Comparison of ENCODE assay signal across 8 cellular contexts in the genomic region with DNA sequence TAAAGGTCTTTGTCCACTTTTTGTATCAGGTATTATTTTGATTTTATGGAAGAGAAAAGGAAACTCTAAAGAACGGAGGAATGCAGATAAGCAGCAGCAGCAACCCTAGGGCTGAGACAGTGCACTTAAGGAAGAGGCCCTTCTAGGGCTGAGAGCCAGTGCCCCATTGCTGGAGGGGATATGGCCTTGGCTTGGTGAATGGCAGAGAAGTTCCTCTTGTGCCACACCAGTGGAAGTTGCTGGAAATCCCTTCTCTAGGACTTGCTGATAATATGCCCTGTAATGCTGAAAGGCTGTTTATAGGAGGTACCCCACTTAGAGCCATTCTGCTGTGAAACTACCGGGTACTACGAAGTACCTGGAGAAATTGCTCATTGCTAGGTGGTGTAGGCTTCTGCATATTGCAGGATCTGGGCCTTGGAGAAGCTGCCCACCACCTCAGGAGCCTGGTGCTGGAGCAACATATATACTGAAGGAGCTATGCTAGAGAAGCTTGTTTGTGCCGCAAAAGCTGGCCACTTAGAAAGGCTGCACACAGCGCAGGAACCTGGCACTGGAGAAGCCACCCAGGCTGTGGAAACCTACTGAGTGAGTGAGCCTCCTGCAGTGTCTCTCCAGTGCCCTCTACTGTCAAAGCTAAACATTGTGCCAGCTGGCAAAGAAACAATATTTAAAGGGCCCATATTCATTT. TPM values are rescaled to one million over a fixed set of nuclear protein-coding genes. Genes with fewer than 3 reads are reported as not detected.
A peak's percentile ranks its signal among the peaks of the same experiment; 100 is the strongest.
DNase-seq lines count a peak whose midpoint lies in the region; ATAC-seq and TF ChIP-seq lines count a peak whose summit lies in the region.

No MANE protein-coding gene starts in this region.

- H3K9me2 ChIP-seq in PC-9 (ENCODE audit: insufficient read depth): no peaks in the 10 kb centered on the region

- no peaks in the 10 kb centered on the region for H4K20me1 ChIP-seq in PC-9 (ENCODE audit: insufficient read depth)

- H3K36me3 ChIP-seq in PC-9 (ENCODE audit: low read depth) (no peaks in the 10 kb centered on the region), upper lobe of left lung (no peaks in the 10 kb centered on the region)

- TF ChIP-seq POLR2A in upper lobe of left lung (IDR thresholded peaks at IDR 0.05): no peak

- H3K4me3 ChIP-seq in PC-9 (no peak overlapping the region), fibroblast of mammary gland (ENCODE audit: control insufficient read depth, low read depth, low read length) (no peak overlapping the region), upper lobe of left lung (no peak overlapping the region)

- no TSS peak for BruUV-seq in PC-9 (replicated peaks; lab: Mats Ljungman, UMichigan)

- H3K27ac ChIP-seq in PC-9: no peak overlapping the region
- no peak overlapping the region for H3K27ac ChIP-seq in upper lobe of left lung

- intact Hi-C loops in PC-9 (cut with micrococcal nuclease; ENCODE audit: unreplicated experiment): loop anchor here (1.0 kb wide), 3 partner anchors 10 to 381 kb away; no protein-coding TSS in a partner anchor

- peak; percentile 89 for TF ChIP-seq CTCF in PC-9 (conservative IDR thresholded peaks at IDR 0.05)
- peak; percentile 92 for TF ChIP-seq CTCF in fibroblast of mammary gland (conservative IDR thresholded peaks at IDR 0.05; ENCODE audit: control insufficient read depth, insufficient read depth, low read depth, low read length)
- peak; percentile 46 to 78 (median 73) for TF ChIP-seq CTCF in upper lobe of left lung (IDR thresholded peaks at IDR 0.05)

- ATAC-seq in GM21528 (IDR thresholded peaks at IDR 0.05; ENCODE audit: low FRiP score, unreplicated experiment) (peak; percentile 75), upper lobe of left lung (ENCODE audit: low FRiP score in 2 of 2) (peak; percentile 94 to 97)
- peak; percentile 99 for ATAC-seq in activated T-cell treated with anti-CD3 and anti-CD28 coated beads, Interleukin-2, amount 50 U/mL, for 4 hours

- DNase-seq in DMS79 treated with DMSO at 0.1 percent for 48 hours (lab: John Stamatoyannopoulos, UW) (peak; percentile 39), KBM-7 (peak; percentile 84), PC-9 (peak; percentile 51 to 66), fibroblast of mammary gland (ENCODE audit: low read depth) (peak; percentile 75), occipital lobe (lab: John Stamatoyannopoulos, UW) (peak; percentile 64), upper lobe of left lung (peak in 1 of 2 donors; percentile 87)
- DNase-seq in activated T-cell treated with anti-CD3 and anti-CD28 coated beads, Interleukin-2, amount 50 U/mL, for 4 hours: peak; percentile 49

- no peaks in the 10 kb centered on the region for H3K9me3 ChIP-seq in PC-9 (ENCODE audit: insufficient read depth, low read depth)
- H3K9me3 ChIP-seq in upper lobe of left lung: no peaks in the 10 kb centered on the region

- in situ Hi-C loops in KBM-7 (cut with MboI; ENCODE audit: low pct_unique_long_range_greater_than_20kb, low sequenced_read_pairs): no loop called here

- H3K36me3 Mint-ChIP-seq in activated T-cell treated with anti-CD3 and anti-CD28 coated beads, Interleukin-2, amount 50 U/mL, for 4 hours (ENCODE audit: insufficient read depth): no peaks in the 10 kb centered on the region

- no peaks in the 10 kb centered on the region for H3K9me3 Mint-ChIP-seq in activated T-cell treated with anti-CD3 and anti-CD28 coated beads, Interleukin-2, amount 50 U/mL, for 4 hours

- POLR2A ChIA-PET in PC-9 (lab: Charles Lee; ENCODE audit: unreplicated experiment): no interaction called here

- peaks cover 2% of the 10 kb centered on the region for H3K4me1 Mint-ChIP-seq in activated T-cell treated with anti-CD3 and anti-CD28 coated beads, Interleukin-2, amount 50 U/mL, for 4 hours (ENCODE audit: low read depth)

- no peaks in the 10 kb centered on the region for H3K27me3 Mint-ChIP-seq in activated T-cell treated with anti-CD3 and anti-CD28 coated beads, Interleukin-2, amount 50 U/mL, for 4 hours (ENCODE audit: low read depth)

- 35 to 42% methylated on average over 5 of the region's 5 CpGs for WGBS in upper lobe of left lung, 2 donors

- H3F3A ChIP-seq in PC-9 (ENCODE audit: insufficient read depth, low read depth): no peaks in the 10 kb centered on the region

- no peak for TF ChIP-seq EP300 in upper lobe of left lung (IDR thresholded peaks at IDR 0.05)

- peak overlapping the region; percentile 18; the same call in 1 of the 2 replicates for H3K4me2 ChIP-seq in PC-9

- 0 out of 2 replicates have a peak overlapping the region, but pooled peaks have one; percentile 3 for H2AFZ ChIP-seq in PC-9

- CTCF ChIA-PET in PC-9 (lab: Charles Lee): interaction anchor here (0.6 to 1.1 kb wide), 5 partner anchors 10 to 381 kb away, joined by 3 to 17 read pairs (median 5); no protein-coding TSS in a partner anchor

- no peak overlapping the region for H3K4me3 Mint-ChIP-seq in activated T-cell treated with anti-CD3 and anti-CD28 coated beads, Interleukin-2, amount 50 U/mL, for 4 hours

- no peaks in the 10 kb centered on the region for H3K79me2 ChIP-seq in PC-9 (ENCODE audit: low read depth)

- H3K4me1 ChIP-seq in PC-9 (replicated peaks; ENCODE audit: insufficient read depth) (0 out of 2 replicates have a peak, but pooled peaks cover 4% of the 10 kb centered on the region), upper lobe of left lung (peaks cover 4 to 6% (median 5%) of the 10 kb centered on the region in 4 donors)

- H3K27me3 ChIP-seq in PC-9 (ENCODE audit: insufficient read depth, low read depth) (no peaks in the 10 kb centered on the region), upper lobe of left lung (no peaks in the 10 kb centered on the region)

RNA-seq across cellular contexts. Expression of gene UBTD2, which starts 9.6 kb away (rescaled TPM):
- total RNA-seq in PC-9 (2021) (16.4 and 21.7 TPM in 2 replicates), occipital lobe (81.9 TPM), upper lobe of left lung (10 to 100 TPM in 5 of 6 donors, 1 to 10 TPM in 1; 9.4 to 22.3 (median 15.8) TPM)
- 1 to 10 TPM; 5.7 to 7.5 (median 6.8) TPM for total RNA-seq in activated T-cell treated with anti-CD3 and anti-CD28 coated beads, Interleukin-2, amount 50 U/mL, for 4 hours
